ENCODE assay signal across 1 cellular context in genomic region chr16:2086812-2087425, GRCh38.
TF ChIP-seq lines count a peak whose summit lies in the region.

No MANE protein-coding gene starts in this region.

TF ChIP-seq in HepG2, 621 proteins besides CTCF, POLR2A, EP300 and RAD21:
- 0 out of 2 replicates have a peak, but pooled peaks have one; percentile 47 for TF ChIP-seq HNRNPL (IDR thresholded peaks at IDR 0.05; ENCODE audit: low read depth, low read length)
- TF ChIP-seq AGO2 (optimal IDR thresholded peaks at IDR 0.05; ENCODE audit: low read depth, low read length): peak; percentile 89
- TF ChIP-seq BRF2 (CRISPR knock-in tag; IDR thresholded peaks at IDR 0.05): no peak
- no peak for TF ChIP-seq CBX1 (IDR thresholded peaks at IDR 0.05; ENCODE audit: low read depth)
- TF ChIP-seq ARNT (IDR thresholded peaks at IDR 0.05): no peak
- TF ChIP-seq ARID2 (CRISPR knock-in tag; IDR thresholded peaks at IDR 0.05; ENCODE audit: borderline replicate concordance): no peak
- TF ChIP-seq POLR2G (IDR thresholded peaks at IDR 0.05; ENCODE audit: low read depth, low read length): 0 out of 2 replicates have a peak, but pooled peaks have one; percentile 4
- no peak for TF ChIP-seq ZNF383 (CRISPR knock-in tag; IDR thresholded peaks at IDR 0.05; ENCODE audit: borderline replicate concordance)
- TF ChIP-seq AGO1 (IDR thresholded peaks at IDR 0.05; ENCODE audit: low read depth, low read length, poor library complexity, severe bottlenecking): peak; percentile 37
